Comparison of ENCODE assay signal across 1 cellular context in the genomic region with DNA sequence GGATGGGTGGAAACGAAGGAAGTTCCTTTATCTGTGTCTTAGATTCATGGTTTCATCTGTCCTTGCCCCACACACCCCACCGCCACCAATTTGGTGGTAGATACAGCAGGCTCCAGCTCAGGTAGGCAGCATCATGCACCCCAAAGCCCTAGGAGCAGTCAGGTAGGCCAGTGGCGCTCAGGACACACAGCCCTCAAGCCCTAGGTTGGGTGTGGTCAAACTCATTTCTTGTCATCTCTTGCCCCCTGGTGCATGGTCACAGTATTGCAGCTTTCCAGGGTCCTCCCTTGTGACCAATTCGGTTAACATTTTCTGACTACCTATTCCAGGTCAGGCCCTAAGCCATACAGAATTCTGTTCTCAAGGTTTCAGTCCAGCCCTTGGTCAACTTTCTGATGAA.
TF ChIP-seq lines count a peak whose summit lies in the region.

No MANE protein-coding gene starts in this region.

TF ChIP-seq in GM23338, 12 proteins besides CTCF, POLR2A, EP300 and RAD21 (continued from another document):
- TF ChIP-seq, protein P1, sequence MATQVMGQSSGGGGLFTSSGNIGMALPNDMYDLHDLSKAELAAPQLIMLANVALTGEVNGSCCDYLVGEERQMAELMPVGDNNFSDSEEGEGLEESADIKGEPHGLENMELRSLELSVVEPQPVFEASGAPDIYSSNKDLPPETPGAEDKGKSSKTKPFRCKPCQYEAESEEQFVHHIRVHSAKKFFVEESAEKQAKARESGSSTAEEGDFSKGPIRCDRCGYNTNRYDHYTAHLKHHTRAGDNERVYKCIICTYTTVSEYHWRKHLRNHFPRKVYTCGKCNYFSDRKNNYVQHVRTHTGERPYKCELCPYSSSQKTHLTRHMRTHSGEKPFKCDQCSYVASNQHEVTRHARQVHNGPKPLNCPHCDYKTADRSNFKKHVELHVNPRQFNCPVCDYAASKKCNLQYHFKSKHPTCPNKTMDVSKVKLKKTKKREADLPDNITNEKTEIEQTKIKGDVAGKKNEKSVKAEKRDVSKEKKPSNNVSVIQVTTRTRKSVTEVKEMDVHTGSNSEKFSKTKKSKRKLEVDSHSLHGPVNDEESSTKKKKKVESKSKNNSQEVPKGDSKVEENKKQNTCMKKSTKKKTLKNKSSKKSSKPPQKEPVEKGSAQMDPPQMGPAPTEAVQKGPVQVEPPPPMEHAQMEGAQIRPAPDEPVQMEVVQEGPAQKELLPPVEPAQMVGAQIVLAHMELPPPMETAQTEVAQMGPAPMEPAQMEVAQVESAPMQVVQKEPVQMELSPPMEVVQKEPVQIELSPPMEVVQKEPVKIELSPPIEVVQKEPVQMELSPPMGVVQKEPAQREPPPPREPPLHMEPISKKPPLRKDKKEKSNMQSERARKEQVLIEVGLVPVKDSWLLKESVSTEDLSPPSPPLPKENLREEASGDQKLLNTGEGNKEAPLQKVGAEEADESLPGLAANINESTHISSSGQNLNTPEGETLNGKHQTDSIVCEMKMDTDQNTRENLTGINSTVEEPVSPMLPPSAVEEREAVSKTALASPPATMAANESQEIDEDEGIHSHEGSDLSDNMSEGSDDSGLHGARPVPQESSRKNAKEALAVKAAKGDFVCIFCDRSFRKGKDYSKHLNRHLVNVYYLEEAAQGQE (IDR thresholded peaks at IDR 0.05; ENCODE audit: unreplicated experiment) = no peak
- TF ChIP-seq ZNF114 (CRISPR knock-in tag; IDR thresholded peaks at IDR 0.05) = no peak
- no peak for TF ChIP-seq CREB1 (CRISPR knock-in tag; IDR thresholded peaks at IDR 0.05; ENCODE audit: low read depth)
- no peak for TF ChIP-seq STAT1 (IDR thresholded peaks at IDR 0.05; ENCODE audit: unreplicated experiment)
- TF ChIP-seq, protein P2, sequence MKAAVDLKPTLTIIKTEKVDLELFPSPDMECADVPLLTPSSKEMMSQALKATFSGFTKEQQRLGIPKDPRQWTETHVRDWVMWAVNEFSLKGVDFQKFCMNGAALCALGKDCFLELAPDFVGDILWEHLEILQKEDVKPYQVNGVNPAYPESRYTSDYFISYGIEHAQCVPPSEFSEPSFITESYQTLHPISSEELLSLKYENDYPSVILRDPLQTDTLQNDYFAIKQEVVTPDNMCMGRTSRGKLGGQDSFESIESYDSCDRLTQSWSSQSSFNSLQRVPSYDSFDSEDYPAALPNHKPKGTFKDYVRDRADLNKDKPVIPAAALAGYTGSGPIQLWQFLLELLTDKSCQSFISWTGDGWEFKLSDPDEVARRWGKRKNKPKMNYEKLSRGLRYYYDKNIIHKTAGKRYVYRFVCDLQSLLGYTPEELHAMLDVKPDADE (IDR thresholded peaks at IDR 0.05) = no peak
- TF ChIP-seq NANOG (IDR thresholded peaks at IDR 0.05; ENCODE audit: borderline replicate concordance) = no peak
- TF ChIP-seq EZH2 (IDR thresholded peaks at IDR 0.05; ENCODE audit: low read depth, unreplicated experiment) = no peak
- no peak for TF ChIP-seq JUNB (IDR thresholded peaks at IDR 0.05; ENCODE audit: unreplicated experiment)
- TF ChIP-seq EZH2phosphoT487 (IDR thresholded peaks at IDR 0.05; ENCODE audit: unreplicated experiment) = no peak
